ENCODE assay signal across 21 cellular contexts in genomic region chr5:5584751-5585150, GRCh38.
"Had no signal": no experiment of that assay in that cellular context is flagged by ENCODE, and none has a peak within 500 bp of the region (broad histone marks: within the 10 kb centered on the region; RNA-seq: fewer than 3 reads in every experiment).

No MANE protein-coding gene starts in this region.

- H3K4me3 Mint-ChIP-seq: IgD-negative memory B cell had no signal

- H3K27ac ChIP-seq: HL-60, RWPE1 had no signal

- H3K27ac Mint-ChIP-seq: IgD-negative memory B cell had no signal

- H3K9me3 Mint-ChIP-seq: IgD-negative memory B cell had no signal

- DNase-seq: KBM-7, MV-4-11, NCI-H1048, NCI-H1105, NCI-H1417, NCI-H1436 treated with DMSO at 0.1 percent for 48 hours, NCI-H1694, NCI-H187 treated with DMSO at 0.1 percent for 48 hours, NCI-H2029 treated with DMSO at 0.1 percent for 48 hours, NCI-H2171 treated with DMSO at 0.1 percent for 48 hours, NCI-H345, NCI-H446 treated with DMSO at 0.1 percent for 48 hours, NCI-H510A treated with DMSO at 0.1 percent for 48 hours, NCI-H526 treated with DMSO at 0.1 percent for 48 hours, NCI-H774, SHP77, SK-N-SH, SW 1271 had no signal
